Comparison of ENCODE assay signal across 29 cellular contexts in genomic region chr10:57420881-57421280, GRCh38.
"Had no signal": no experiment of that assay in that cellular context is flagged by ENCODE, and none has a peak within 500 bp of the region (broad histone marks: within the 10 kb centered on the region; RNA-seq: fewer than 3 reads in every experiment).

No MANE protein-coding gene starts in this region.

- H3K4me1 ChIP-seq: Peyer's patch, SJSA1 had no signal

- H3K9me3 ChIP-seq: Peyer's patch, SJSA1, SK-N-SH had no signal

- H3K36me3 Mint-ChIP-seq: activated naive CD8-positive, alpha-beta T cell treated with anti-CD3 and anti-CD28 coated beads for 36 hours had no signal

- H3K4me3 ChIP-seq: Peyer's patch, SJSA1 had no signal

- H3K4me3 Mint-ChIP-seq: activated CD4-positive, alpha-beta T cell treated with anti-CD3 and anti-CD28 coated beads, Interleukin-2, amount 10 ng/mL, durations not matched to agents 24 days and 14 days; activated CD8-positive, alpha-beta T cell treated with anti-CD3 and anti-CD28 coated beads for 36 hours; activated naive CD8-positive, alpha-beta T cell treated with anti-CD3 and anti-CD28 coated beads for 36 hours; activated T-cell treated with anti-CD3 and anti-CD28 coated beads, Interleukin-2, amount 50 U/mL, for 72 hours; activated T-helper 17 cell treated with anti-CD3 and anti-CD28 coated beads, Interleukin-2, amount 50 U/mL, for 72 hours; T-helper 1 cell treated with Interleukin-12 subunit alpha and Interleukin-12 subunit beta and Interleukin-4 antibody, amounts not matched to agents 30 μg/mL and 1 μg/mL, for 36 hours; T-helper 2 cell treated with Interferon-gamma antibody and Interleukin-4, amounts not matched to agents 5 μg/mL and 100 μg/mL, for 36 hours had no signal

- H3K9me2 ChIP-seq: SK-N-SH had no signal

- H3K27ac Mint-ChIP-seq: activated CD4-positive, alpha-beta T cell treated with anti-CD3 and anti-CD28 coated beads, Interleukin-2, amount 10 ng/mL, durations not matched to agents 24 days and 14 days; activated CD8-positive, alpha-beta T cell treated with anti-CD3 and anti-CD28 coated beads for 36 hours; activated naive CD8-positive, alpha-beta T cell treated with anti-CD3 and anti-CD28 coated beads for 36 hours; activated T-cell treated with anti-CD3 and anti-CD28 coated beads, Interleukin-2, amount 50 U/mL, for 72 hours; activated T-helper 17 cell treated with anti-CD3 and anti-CD28 coated beads, Interleukin-2, amount 50 U/mL, for 72 hours; T-helper 1 cell treated with Interleukin-12 subunit alpha and Interleukin-12 subunit beta and Interleukin-4 antibody, amounts not matched to agents 30 μg/mL and 1 μg/mL, for 36 hours; T-helper 2 cell treated with Interferon-gamma antibody and Interleukin-4, amounts not matched to agents 5 μg/mL and 100 μg/mL, for 36 hours had no signal

- H3K27me3 Mint-ChIP-seq: activated CD4-positive, alpha-beta T cell treated with anti-CD3 and anti-CD28 coated beads, Interleukin-2, amount 10 ng/mL, durations not matched to agents 24 days and 14 days; activated CD8-positive, alpha-beta T cell treated with anti-CD3 and anti-CD28 coated beads for 36 hours; activated T-helper 17 cell treated with anti-CD3 and anti-CD28 coated beads, Interleukin-2, amount 50 U/mL, for 72 hours had no signal

- H3K9ac ChIP-seq: SK-N-SH had no signal

- H3K4me2 ChIP-seq: SK-N-SH had no signal

- H3K27ac ChIP-seq: brain microvascular endothelial cell, Peyer's patch, SJSA1 had no signal

- DNase-seq: activated CD4-positive, alpha-beta T cell treated with anti-CD3 and anti-CD28 coated beads, Interleukin-2, amount 10 ng/mL, durations not matched to agents 24 days and 14 days; activated CD4-positive, alpha-beta T cell treated with anti-CD3 and anti-CD28 coated beads, Interleukin-2, amount 50 U/mL, for 4 hours; activated CD8-positive, alpha-beta T cell treated with anti-CD3 and anti-CD28 coated beads for 36 hours; activated effector memory CD4-positive, alpha-beta T cell treated with anti-CD3 and anti-CD28 coated beads, Interleukin-2, amount 50 U/mL, for 16 hours; activated naive CD4-positive, alpha-beta T cell; activated naive CD4-positive, alpha-beta T cell treated with anti-CD3 and anti-CD28 coated beads, Interleukin-2, amount 50 U/mL, for 16 hours; activated naive CD8-positive, alpha-beta T cell treated with anti-CD3 and anti-CD28 coated beads for 36 hours; activated T-cell treated with anti-CD3 and anti-CD28 coated beads, Interleukin-2, amount 50 U/mL, for 1 hour; activated T-cell treated with anti-CD3 and anti-CD28 coated beads, Interleukin-2, amount 50 U/mL, for 72 hours; amniotic stem cell; aorta; brain microvascular endothelial cell; central memory CD4-positive, alpha-beta T cell; Karpas-422; NCI-H1105; NCI-H1417 treated with DMSO at 0.1 percent for 48 hours; NCI-H187 treated with DMSO at 0.1 percent for 48 hours; NCI-H2171 treated with DMSO at 0.1 percent for 48 hours; NCI-H2227 treated with DMSO at 0.1 percent for 48 hours; NCI-H524 treated with DMSO at 0.1 percent for 48 hours; OCI-M1; Peyer's patch; RPMI8226; SHP77 treated with DMSO at 0.1 percent for 48 hours; SK-N-SH had no signal

- H3K9me3 Mint-ChIP-seq: activated CD4-positive, alpha-beta T cell treated with anti-CD3 and anti-CD28 coated beads, Interleukin-2, amount 10 ng/mL, durations not matched to agents 24 days and 14 days; activated T-helper 17 cell treated with anti-CD3 and anti-CD28 coated beads, Interleukin-2, amount 50 U/mL, for 72 hours had no signal

- H3K4me1 Mint-ChIP-seq: activated CD4-positive, alpha-beta T cell treated with anti-CD3 and anti-CD28 coated beads, Interleukin-2, amount 10 ng/mL, durations not matched to agents 24 days and 14 days; activated naive CD8-positive, alpha-beta T cell treated with anti-CD3 and anti-CD28 coated beads for 36 hours; activated T-helper 17 cell treated with anti-CD3 and anti-CD28 coated beads, Interleukin-2, amount 50 U/mL, for 72 hours had no signal

- ATAC-seq: activated CD8-positive, alpha-beta T cell treated with anti-CD3 and anti-CD28 coated beads for 36 hours; activated T-cell treated with anti-CD3 and anti-CD28 coated beads, Interleukin-2, amount 50 U/mL, for 72 hours; activated T-helper 17 cell treated with anti-CD3 and anti-CD28 coated beads, Interleukin-2, amount 50 U/mL, for 72 hours had no signal

- H3K36me3 ChIP-seq: brain microvascular endothelial cell, Peyer's patch, SJSA1 had no signal

- H3K27me3 ChIP-seq: brain microvascular endothelial cell, Peyer's patch, SJSA1 had no signal
